In genomic region chr7:63900394-63901203, GRCh38 we compare ENCODE assay signal across 8 cellular contexts.
DNase-seq lines count a peak whose midpoint lies in the region; ATAC-seq and TF ChIP-seq lines count a peak whose summit lies in the region.

No MANE protein-coding gene starts in this region.

- DNase-seq in T follicular helper cell (ENCODE audit: low read depth) (peak; percentile 83), left lung (peak; percentile 92 to 94), H9 (no peak)
- DNase-seq in activated naive CD8-positive, alpha-beta T cell treated with anti-CD3 and anti-CD28 coated beads, Interleukin-2, amount 50 U/mL, for 24 hours = peak; percentile 86
- DNase-seq in stimulated activated CD8-positive, alpha-beta memory T cell treated with anti-CD3 and anti-CD28 coated beads, Interleukin-12 subunit alpha, Interleukin-12 subunit beta, amount 100 ng/mL, for 1 hour (ENCODE audit: low read depth) = peak; percentile 87

- H4K5ac ChIP-seq in H9 (ENCODE audit: insufficient read length, low read depth, low read length) = no peak overlapping the region

- peak overlapping the region; percentile 92 for H3K27ac Mint-ChIP-seq in activated naive CD8-positive, alpha-beta T cell treated with anti-CD3 and anti-CD28 coated beads, Interleukin-2, amount 50 U/mL, for 24 hours
- no peak overlapping the region for H3K27ac Mint-ChIP-seq in H9

- H3K27me3 ChIP-seq in left lung (no peaks in the 10 kb centered on the region), H9 (ENCODE audit: insufficient read depth, low read length) (no peaks in the 10 kb centered on the region)

- peaks cover 9% of the 10 kb centered on the region for H3K4me1 Mint-ChIP-seq in activated naive CD8-positive, alpha-beta T cell treated with anti-CD3 and anti-CD28 coated beads, Interleukin-2, amount 50 U/mL, for 24 hours
- H3K4me1 Mint-ChIP-seq in H9 = no peaks in the 10 kb centered on the region

- no peak overlapping the region for H2AFZ ChIP-seq in H9 (ENCODE audit: low read length)

- H2BK120ac ChIP-seq in H9 (ENCODE audit: low read depth, low read length, poor library complexity, severe bottlenecking) = no peak overlapping the region

- no peak overlapping the region for H3K18ac ChIP-seq in H9 (ENCODE audit: insufficient read length, low read depth, low read length)

- H3K79me1 ChIP-seq in H9 (ENCODE audit: insufficient read depth, low read depth, low read length, poor library complexity, severe bottlenecking) = no peaks in the 10 kb centered on the region

- no peak overlapping the region for H3K14ac ChIP-seq in H9 (ENCODE audit: insufficient read depth, low read length)

- no peak overlapping the region for H2BK15ac ChIP-seq in H9 (ENCODE audit: low read depth, low read length)

- H2AK5ac ChIP-seq in H9 (ENCODE audit: insufficient read length, low read length) = no peak overlapping the region

- H3K4me1 ChIP-seq in left lung (peaks cover 0 to 5% of the 10 kb centered on the region in 2 donors), H9 (ENCODE audit: insufficient read depth, low read length) (no peaks in the 10 kb centered on the region)

- no peak overlapping the region for H3K56ac ChIP-seq in H9 (ENCODE audit: insufficient read length, low read depth, low read length)

- no peak overlapping the region for H2BK12ac ChIP-seq in H9 (ENCODE audit: insufficient read length, low read depth, low read length)

- H3K27ac ChIP-seq in left lung (peak overlapping the region in 1 of 2 donors; percentile 73), H9 (ENCODE audit: insufficient read length, low read depth, low read length) (no peak overlapping the region)

- H3K36me3 Mint-ChIP-seq in activated naive CD8-positive, alpha-beta T cell treated with anti-CD3 and anti-CD28 coated beads, Interleukin-2, amount 50 U/mL, for 24 hours (ENCODE audit: low read depth) = peaks cover 13% of the 10 kb centered on the region
- H3K36me3 Mint-ChIP-seq in H9 (ENCODE audit: insufficient read depth in 1 of 3, low read depth in 3 of 3) = peaks cover 4 to 12% (median 12%) of the 10 kb centered on the region in 3 experiments; a peak in 6 of 7 replicates

- H3K4me3 Mint-ChIP-seq in activated naive CD8-positive, alpha-beta T cell treated with anti-CD3 and anti-CD28 coated beads, Interleukin-2, amount 50 U/mL, for 24 hours = peak overlapping the region; percentile 92
- H3K4me3 Mint-ChIP-seq in H9 = no peak overlapping the region

- H3K9me3 ChIP-seq in left lung (peaks cover 0 to 53% of the 10 kb centered on the region in 2 donors), H9 (ENCODE audit: control insufficient read depth, low read depth, low read length) (peaks cover 53% of the 10 kb centered on the region)

- H4K8ac ChIP-seq in H9 (replicated peaks; ENCODE audit: insufficient read length, low read depth, low read length) = no peak overlapping the region

- H3K9me3 Mint-ChIP-seq in activated naive CD8-positive, alpha-beta T cell treated with anti-CD3 and anti-CD28 coated beads, Interleukin-2, amount 50 U/mL, for 24 hours = peaks cover 23% of the 10 kb centered on the region
- peaks cover 93 to 97% of the 10 kb centered on the region in 2 experiments for H3K9me3 Mint-ChIP-seq in H9

- WGBS in H9 (ENCODE audit: extremely low coverage, insufficient read length, low lambda C conversion rate) = no CpG with 5 or more reads among the region's 44 CpGs

- no peak overlapping the region for H2BK5ac ChIP-seq in H9 (ENCODE audit: insufficient read length, low read length)

- no peak overlapping the region for H3T11ph ChIP-seq in H9 (ENCODE audit: low read length)

- peak overlapping the region; percentile 50 to 56 for H3K4me3 ChIP-seq in left lung

- H4K91ac ChIP-seq in H9 (ENCODE audit: insufficient read length, low read depth, low read length) = no peak overlapping the region

- no peaks in the 10 kb centered on the region for H3K36me3 ChIP-seq in left lung

- TF ChIP-seq CTCF in left lung (IDR thresholded peaks at IDR 0.05) (no peak), H9 (conservative IDR thresholded peaks at IDR 0.05) (no peak)

- no peak overlapping the region for H3K4ac ChIP-seq in H9 (ENCODE audit: low read depth, low read length)

- H3K9ac ChIP-seq in H9 (ENCODE audit: extremely low read depth, insufficient read length, low read length) = no peak overlapping the region

- H3K27me3 Mint-ChIP-seq in activated naive CD8-positive, alpha-beta T cell treated with anti-CD3 and anti-CD28 coated beads, Interleukin-2, amount 50 U/mL, for 24 hours = no peaks in the 10 kb centered on the region
- H3K27me3 Mint-ChIP-seq in H9 (ENCODE audit: low read depth) = no peaks in the 10 kb centered on the region; the same call in 1 of the 2 replicates

- intact Hi-C loops in left lung (cut with DNase I) = no loop called here

- peak; percentile 45 for ATAC-seq in GM18502 (IDR thresholded peaks at IDR 0.05; ENCODE audit: poor library complexity, unreplicated experiment)
- peak; percentile 99 for ATAC-seq in activated naive CD8-positive, alpha-beta T cell treated with anti-CD3 and anti-CD28 coated beads, Interleukin-2, amount 50 U/mL, for 24 hours
- ATAC-seq in left lung = peak; percentile 100
- ATAC-seq in GM19452 (IDR thresholded peaks at IDR 0.05; ENCODE audit: unreplicated experiment) = no peak
- no peak for ATAC-seq in HG03097 (IDR thresholded peaks at IDR 0.05; ENCODE audit: low FRiP score, unreplicated experiment)

- no peak overlapping the region for H3K23ac ChIP-seq in H9 (ENCODE audit: insufficient read length, low read depth, low read length)

- no peaks in the 10 kb centered on the region for H4K20me1 ChIP-seq in H9 (ENCODE audit: control insufficient read depth, insufficient read depth, insufficient read length)

- no peaks in the 10 kb centered on the region for H3K79me2 ChIP-seq in H9 (ENCODE audit: insufficient read depth, low read length)

- no peak overlapping the region for H2BK20ac ChIP-seq in H9 (ENCODE audit: low read depth, low read length, poor library complexity, severe bottlenecking)

- no peak overlapping the region for H3K4me2 ChIP-seq in H9 (ENCODE audit: insufficient read depth, insufficient read length, low read length)

- H3K23me2 ChIP-seq in H9 (ENCODE audit: insufficient read length, low read depth, low read length, poor library complexity, severe bottlenecking) = no peaks in the 10 kb centered on the region

Comparison
In these comparisons a context has a peak if more than half of its experiments do, and no peak if none do; other contexts are left out.
1. ATAC-seq: peak in GM18502 (single experiment), activated naive CD8-positive, alpha-beta T cell treated with anti-CD3 and anti-CD28 coated beads, Interleukin-2, amount 50 U/mL, for 24 hours (single experiment) and left lung (single experiment); none in GM19452 (single experiment) and HG03097 (single experiment).